6 cellular contexts compared by ENCODE assay signal in genomic region chr19:5621945-5622464, GRCh38. TPM values are rescaled to one million over a fixed set of nuclear protein-coding genes. Genes with fewer than 3 reads are reported as not detected.
DNase-seq lines count a peak whose midpoint lies in the region; ATAC-seq and TF ChIP-seq lines count a peak whose summit lies in the region.

No MANE protein-coding gene starts in this region.

- no peak for TF ChIP-seq RAD21 in liver (IDR thresholded peaks at IDR 0.05)

- intact Hi-C loops in activated T-helper 2 cell treated with anti-CD3 and anti-CD28 coated beads, Interferon-gamma antibody, Interleukin-2, Interleukin-4, amounts not matched to agents 10 μg/mL and 5 μg/mL and 100 μg/mL, durations not matched to agents 14 hours and 24 hours and 36 hours (cut with micrococcal nuclease) = loop anchor here (1.0 to 5.0 kb wide), 5 partner anchors 58 to 1220 kb away; partner anchors contain the start of genes CATSPERD, CHAF1A, DUS3L and LONP1

- no peaks in the 10 kb centered on the region for H3K9me3 ChIP-seq in liver (ENCODE audit: control insufficient read depth in 4 of 4, low read length in 3 of 4)

- peak overlapping the region; percentile 100 for H3K4me3 Mint-ChIP-seq in HFFc6
- H3K4me3 Mint-ChIP-seq in activated T-helper 2 cell treated with anti-CD3 and anti-CD28 coated beads, Interferon-gamma antibody, Interleukin-2, Interleukin-4, amounts not matched to agents 10 μg/mL and 5 μg/mL and 100 μg/mL, durations not matched to agents 14 hours and 24 hours and 36 hours (ENCODE audit: low read depth) = peak overlapping the region; percentile 100

- 1% methylated on average over 35 of the region's 35 CpGs for WGBS in liver

- H3K36me3 Mint-ChIP-seq in HFFc6 (ENCODE audit: low read depth) = peaks cover 60% of the 10 kb centered on the region
- peaks cover 87% of the 10 kb centered on the region for H3K36me3 Mint-ChIP-seq in activated T-helper 2 cell treated with anti-CD3 and anti-CD28 coated beads, Interferon-gamma antibody, Interleukin-2, Interleukin-4, amounts not matched to agents 10 μg/mL and 5 μg/mL and 100 μg/mL, durations not matched to agents 14 hours and 24 hours and 36 hours (ENCODE audit: low read depth)

- peaks cover 48% of the 10 kb centered on the region for H3K4me1 Mint-ChIP-seq in HFFc6 (ENCODE audit: low read depth)
- H3K4me1 Mint-ChIP-seq in activated T-helper 2 cell treated with anti-CD3 and anti-CD28 coated beads, Interferon-gamma antibody, Interleukin-2, Interleukin-4, amounts not matched to agents 10 μg/mL and 5 μg/mL and 100 μg/mL, durations not matched to agents 14 hours and 24 hours and 36 hours (ENCODE audit: low read depth) = peaks cover 36% of the 10 kb centered on the region

- H3K4me1 ChIP-seq in liver (ENCODE audit: control insufficient read depth in 4 of 4, insufficient read depth in 4 of 4, low read length in 3 of 4) = peaks cover 6 to 50% (median 44%) of the 10 kb centered on the region in 4 donors

- H3K27ac ChIP-seq in liver (ENCODE audit: low read depth in 1 of 2, low read length in 2 of 2) = peak overlapping the region; percentile 75 to 95

- no peak for DNase-seq in HFFc6
- peak; percentile 31 for DNase-seq in activated T-helper 2 cell treated with anti-CD3 and anti-CD28 coated beads, Interferon-gamma antibody, Interleukin-2, Interleukin-4, amounts not matched to agents 10 μg/mL and 5 μg/mL and 100 μg/mL, durations not matched to agents 14 hours and 24 hours and 36 hours (ENCODE audit: low spot score)
- DNase-seq in kidney tubule cell (ENCODE audit: low spot score) = no peak
- DNase-seq in activated CD4-positive, CD25-positive, alpha-beta regulatory T cell (lab: John Stamatoyannopoulos, UW) = no peak

- H3K27me3 ChIP-seq in liver (ENCODE audit: control insufficient read depth in 4 of 4, insufficient read depth in 4 of 4, low read length in 3 of 4) = no peaks in the 10 kb centered on the region

- ATAC-seq in GM19328 (IDR thresholded peaks at IDR 0.05; ENCODE audit: unreplicated experiment) = no peak

- peak overlapping the region; percentile 70 to 98 (median 86) for H3K4me3 ChIP-seq in liver (ENCODE audit: low read depth in 1 of 3, low read length in 3 of 3)

- H3K36me3 ChIP-seq in liver (ENCODE audit: control insufficient read depth in 4 of 4, insufficient read depth in 3 of 4, low read depth in 1 of 4, low read length in 3 of 4) = peaks cover 2 to 33% (median 22%) of the 10 kb centered on the region in 4 donors

- peak overlapping the region; percentile 100 for H3K27ac Mint-ChIP-seq in HFFc6
- H3K27ac Mint-ChIP-seq in activated T-helper 2 cell treated with anti-CD3 and anti-CD28 coated beads, Interferon-gamma antibody, Interleukin-2, Interleukin-4, amounts not matched to agents 10 μg/mL and 5 μg/mL and 100 μg/mL, durations not matched to agents 14 hours and 24 hours and 36 hours = peak overlapping the region; percentile 93

- peak overlapping the region; percentile 43 to 90 for H3K9ac ChIP-seq in liver (ENCODE audit: low read depth in 1 of 2, low read length in 2 of 2)

- H3K27me3 Mint-ChIP-seq in HFFc6 (ENCODE audit: insufficient read depth) = peaks cover 3% of the 10 kb centered on the region
- H3K27me3 Mint-ChIP-seq in activated T-helper 2 cell treated with anti-CD3 and anti-CD28 coated beads, Interferon-gamma antibody, Interleukin-2, Interleukin-4, amounts not matched to agents 10 μg/mL and 5 μg/mL and 100 μg/mL, durations not matched to agents 14 hours and 24 hours and 36 hours (ENCODE audit: low read depth) = no peaks in the 10 kb centered on the region

- peaks cover 3% of the 10 kb centered on the region; the same call in 1 of the 2 replicates for H3K9me3 Mint-ChIP-seq in HFFc6
- no peaks in the 10 kb centered on the region for H3K9me3 Mint-ChIP-seq in activated T-helper 2 cell treated with anti-CD3 and anti-CD28 coated beads, Interferon-gamma antibody, Interleukin-2, Interleukin-4, amounts not matched to agents 10 μg/mL and 5 μg/mL and 100 μg/mL, durations not matched to agents 14 hours and 24 hours and 36 hours

- TF ChIP-seq CTCF in HFFc6 (IDR thresholded peaks at IDR 0.05) (no peak), liver (IDR thresholded peaks at IDR 0.05; ENCODE audit: low read depth, low read length, missing input control) (no peak)

TF ChIP-seq in liver, 16 proteins besides CTCF, POLR2A, EP300 and RAD21 (continues in another document):
- TF ChIP-seq ZBTB33 (IDR thresholded peaks at IDR 0.05) (no peak), TAF1 (conservative IDR thresholded peaks at IDR 0.05) (no peak), FOXA1 (IDR thresholded peaks at IDR 0.05) (no peak), ATF3 (IDR thresholded peaks at IDR 0.05) (no peak), REST (IDR thresholded peaks at IDR 0.05) (no peak)

RNA-seq across cellular contexts. Expression of gene SAFB2, which starts 0.6 kb away (rescaled TPM):
- total RNA-seq in HFFc6 (2021; fragmentation: NEBNext Ultra II Directional; extraction: Animal tissue kit (Norgen Biotek cat#: 25700)) = 10 to 100 TPM; 30.4 to 41.8 (median 37.3) TPM
- total RNA-seq in activated T-helper 2 cell treated with anti-CD3 and anti-CD28 coated beads, Interferon-gamma antibody, Interleukin-2, Interleukin-4, amounts not matched to agents 10 μg/mL and 5 μg/mL and 100 μg/mL, durations not matched to agents 14 hours and 24 hours and 36 hours = 96.1 and 96.7 TPM in 2 replicates
- 10 to 100 TPM; 25.8 to 57.8 TPM for total RNA-seq in liver
- polyA plus RNA-seq in liver = 10 to 100 TPM; 18.7 to 31.2 TPM

RNA-seq across cellular contexts. Expression of gene SAFB, which starts 0.9 kb away (rescaled TPM):
- total RNA-seq in HFFc6 (2021; fragmentation: NEBNext Ultra II Directional; extraction: Animal tissue kit (Norgen Biotek cat#: 25700)) = 10 to 100 TPM; 41.7 to 53.6 (median 49.3) TPM
- total RNA-seq in activated T-helper 2 cell treated with anti-CD3 and anti-CD28 coated beads, Interferon-gamma antibody, Interleukin-2, Interleukin-4, amounts not matched to agents 10 μg/mL and 5 μg/mL and 100 μg/mL, durations not matched to agents 14 hours and 24 hours and 36 hours = 132 and 143 TPM in 2 replicates
- total RNA-seq in liver = 10 to 100 TPM; 52.1 to 65.0 TPM
- 10 to 100 TPM; 16.5 to 24.8 TPM for polyA plus RNA-seq in liver

RNA-seq across cellular contexts. Expression of gene TINCR, which starts 54.3 kb away (rescaled TPM):
- under 1 TPM in 5 of 6 experiments, not detected in 1; 0.05 to 0.34 (median 0.13) TPM for total RNA-seq in HFFc6 (2021; fragmentation: NEBNext Ultra II Directional; extraction: Animal tissue kit (Norgen Biotek cat#: 25700))
- 0.37 and 0.52 TPM in 2 replicates for total RNA-seq in activated T-helper 2 cell treated with anti-CD3 and anti-CD28 coated beads, Interferon-gamma antibody, Interleukin-2, Interleukin-4, amounts not matched to agents 10 μg/mL and 5 μg/mL and 100 μg/mL, durations not matched to agents 14 hours and 24 hours and 36 hours
- under 1 TPM in 1 of 2 donors, not detected in 1; 0.05 TPM for total RNA-seq in liver
- polyA plus RNA-seq in liver = under 1 TPM in 1 of 2 donors, not detected in 1; 0.08 TPM

RNA-seq across cellular contexts. Expression of gene MICOS13, which starts 58.3 kb away (rescaled TPM):
- 10 to 100 TPM; 77.9 to 91.6 (median 80.1) TPM for total RNA-seq in HFFc6 (2021; fragmentation: NEBNext Ultra II Directional; extraction: Animal tissue kit (Norgen Biotek cat#: 25700))
- 54.3 and 60.9 TPM in 2 replicates for total RNA-seq in activated T-helper 2 cell treated with anti-CD3 and anti-CD28 coated beads, Interferon-gamma antibody, Interleukin-2, Interleukin-4, amounts not matched to agents 10 μg/mL and 5 μg/mL and 100 μg/mL, durations not matched to agents 14 hours and 24 hours and 36 hours
- 10 to 100 TPM; 11.5 to 19.0 TPM for total RNA-seq in liver
- 10 to 100 TPM; 42.7 to 84.0 TPM for polyA plus RNA-seq in liver

RNA-seq across cellular contexts. Expression of gene HSD11B1L, which starts 58.8 kb away (rescaled TPM):
- 1 to 10 TPM; 3.5 to 9.1 (median 4.5) TPM for total RNA-seq in HFFc6 (2021; fragmentation: NEBNext Ultra II Directional; extraction: Animal tissue kit (Norgen Biotek cat#: 25700))
- 2.0 and 2.5 TPM in 2 replicates for total RNA-seq in activated T-helper 2 cell treated with anti-CD3 and anti-CD28 coated beads, Interferon-gamma antibody, Interleukin-2, Interleukin-4, amounts not matched to agents 10 μg/mL and 5 μg/mL and 100 μg/mL, durations not matched to agents 14 hours and 24 hours and 36 hours
- 1 to 10 TPM; 1.3 to 1.4 TPM for total RNA-seq in liver
- polyA plus RNA-seq in liver = 1 to 10 TPM; 2.4 to 2.5 TPM
